Comparison of ENCODE assay signal across 8 cellular contexts in genomic region chr12:121917950-121918678, GRCh38. TPM values are rescaled to one million over a fixed set of nuclear protein-coding genes. Genes with fewer than 3 reads are reported as not detected.
DNase-seq lines count a peak whose midpoint lies in the region; ATAC-seq lines count a peak whose summit lies in the region.

TSS of gene CFAP251 (plus strand) at chr12:121918592. CDS start at chr12:121921306, 2,714 bp downstream.

- H3K4me1 Mint-ChIP-seq in activated CD4-positive, alpha-beta memory T cell treated with anti-CD3 and anti-CD28 coated beads, Interleukin-2, amount 10 ng/mL, durations not matched to agents 7 days and 5 days: peaks cover 14% of the 10 kb centered on the region
- peaks cover 5% of the 10 kb centered on the region for H3K4me1 Mint-ChIP-seq in memory B cell

- CTCF ChIA-PET in activated CD4-positive, alpha-beta memory T cell treated with anti-CD3 and anti-CD28 coated beads, Interleukin-2, amount 10 ng/mL, durations not matched to agents 7 days and 5 days (lab: Charles Lee): interaction anchor here (0.6 to 2.8 kb wide), 43 partner anchors 9 to 425 kb away, joined by 3 to 24 read pairs (median 4); partner anchors contain the start of genes BCL7A, PSMD9 and TMEM120B

- H3K27ac Mint-ChIP-seq in activated CD4-positive, alpha-beta memory T cell treated with anti-CD3 and anti-CD28 coated beads, Interleukin-2, amount 10 ng/mL, durations not matched to agents 7 days and 5 days: peak within 1 kb of the TSS; percentile 79
- peak within 1 kb of the TSS; percentile 95 for H3K27ac Mint-ChIP-seq in memory B cell

- H3K4me3 Mint-ChIP-seq in activated CD4-positive, alpha-beta memory T cell treated with anti-CD3 and anti-CD28 coated beads, Interleukin-2, amount 10 ng/mL, durations not matched to agents 7 days and 5 days: peak within 1 kb of the TSS; percentile 77
- H3K4me3 Mint-ChIP-seq in memory B cell: peak within 1 kb of the TSS; percentile 87

- ATAC-seq in GM18502 (IDR thresholded peaks at IDR 0.05; ENCODE audit: poor library complexity, unreplicated experiment): peak; percentile 81
- ATAC-seq in HG02981 (IDR thresholded peaks at IDR 0.05; ENCODE audit: unreplicated experiment): peak; percentile 97
- peak; percentile 100 for ATAC-seq in memory B cell (ENCODE audit: low read depth)

- DNase-seq in NCI-H2171 (lab: John Stamatoyannopoulos, UW) (peak; percentile 91), memory B cell (ENCODE audit: low spot score in 2 of 2) (peak; percentile 88 to 92), amniotic stem cell (lab: John Stamatoyannopoulos, UW) (no peak)
- DNase-seq in activated CD4-positive, alpha-beta memory T cell treated with anti-CD3 and anti-CD28 coated beads, Interleukin-2, amount 10 ng/mL, durations not matched to agents 7 days and 5 days: peak; percentile 98
- peak; percentile 99 for DNase-seq in effector CD4-positive, alpha-beta T cell
- DNase-seq in stimulated activated CD8-positive, alpha-beta memory T cell treated with anti-CD3 and anti-CD28 coated beads, Interleukin-12 subunit alpha, Interleukin-12 subunit beta, amount 100 ng/mL, for 1 hour (ENCODE audit: low read depth): peak; percentile 95

- H3K36me3 Mint-ChIP-seq in activated CD4-positive, alpha-beta memory T cell treated with anti-CD3 and anti-CD28 coated beads, Interleukin-2, amount 10 ng/mL, durations not matched to agents 7 days and 5 days (ENCODE audit: low read depth): peaks cover 28% of the 10 kb centered on the region
- H3K36me3 Mint-ChIP-seq in memory B cell: no peaks in the 10 kb centered on the region

- no peaks in the 10 kb centered on the region for H3K27me3 Mint-ChIP-seq in activated CD4-positive, alpha-beta memory T cell treated with anti-CD3 and anti-CD28 coated beads, Interleukin-2, amount 10 ng/mL, durations not matched to agents 7 days and 5 days
- no peaks in the 10 kb centered on the region for H3K27me3 Mint-ChIP-seq in memory B cell

- POLR2A ChIA-PET in activated CD4-positive, alpha-beta memory T cell treated with anti-CD3 and anti-CD28 coated beads, Interleukin-2, amount 10 ng/mL, durations not matched to agents 7 days and 5 days (lab: Charles Lee): interaction anchor here (0.8 to 1.6 kb wide), 5 partner anchors 30 to 122 kb away, joined by 3 to 6 read pairs (median 3); partner anchors contain the start of gene PSMD9

- H3K9me3 Mint-ChIP-seq in activated CD4-positive, alpha-beta memory T cell treated with anti-CD3 and anti-CD28 coated beads, Interleukin-2, amount 10 ng/mL, durations not matched to agents 7 days and 5 days: no peaks in the 10 kb centered on the region
- H3K9me3 Mint-ChIP-seq in memory B cell: no peaks in the 10 kb centered on the region

RNA-seq across cellular contexts. Expression of gene CFAP251, which starts in this region (rescaled TPM):
- total RNA-seq in activated CD4-positive, alpha-beta memory T cell treated with anti-CD3 and anti-CD28 coated beads, Interleukin-2, amount 10 ng/mL, durations not matched to agents 7 days and 5 days: 1 to 10 TPM; 1.9 to 2.2 TPM
